ENCODE assay signal across 25 cellular contexts in the genomic region with DNA sequence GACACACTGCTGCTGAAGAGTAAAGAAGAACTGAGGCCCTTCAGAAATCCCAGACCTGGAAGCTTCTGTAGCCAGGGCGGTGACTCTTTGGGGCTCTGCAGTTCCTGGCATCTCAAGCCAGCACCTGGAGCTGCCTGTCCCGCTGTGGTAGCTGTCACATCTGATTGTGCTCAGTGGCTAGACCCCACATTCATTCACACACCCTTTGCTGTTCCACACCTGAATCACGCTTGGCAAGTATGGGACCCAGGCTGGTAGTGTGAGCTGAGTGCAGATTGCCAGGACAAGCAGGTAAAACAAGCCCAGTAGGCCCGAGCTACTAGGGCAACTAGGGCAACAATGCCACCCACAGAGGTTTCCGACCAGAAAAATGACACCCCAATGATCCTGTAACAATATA.
"Had no signal": no experiment of that assay in that cellular context is flagged by ENCODE, and none has a peak within 500 bp of the region (broad histone marks: within the 10 kb centered on the region; RNA-seq: fewer than 3 reads in every experiment).

No MANE protein-coding gene starts in this region.

- H3K4me3 ChIP-seq: coronary artery, gastroesophageal sphincter, heart left ventricle, hepatocyte, lung, psoas muscle, sigmoid colon, testis, tibial artery had no signal

- ATAC-seq: gastroesophageal sphincter; left lobe of liver; natural killer cell; psoas muscle; right cardiac atrium; stimulated activated naive CD8-positive, alpha-beta T cell treated with anti-CD3 and anti-CD28 coated beads, Interleukin-15, Interleukin-2, amounts not matched to agents 100 U/mL and 50 U/mL, for 24 hours had no signal

- H3K79me2 ChIP-seq: hepatocyte had no signal

- H3K27ac Mint-ChIP-seq: memory B cell; natural killer cell; stimulated activated effector memory CD8-positive, alpha-beta T cell treated with anti-CD3 and anti-CD28 coated beads, Interleukin-12 subunit alpha, Interleukin-12 subunit beta, amount 100 ng/mL, for 72 hours; type B pancreatic cell had no signal

- H3K27ac ChIP-seq: coronary artery, gastroesophageal sphincter, heart left ventricle, hepatocyte, neutrophil, psoas muscle, sigmoid colon, testis, tibial artery had no signal

- H3K9me3 Mint-ChIP-seq: memory B cell; natural killer cell; stimulated activated effector memory CD8-positive, alpha-beta T cell treated with anti-CD3 and anti-CD28 coated beads, Interleukin-12 subunit alpha, Interleukin-12 subunit beta, amount 100 ng/mL, for 72 hours; type B pancreatic cell had no signal

- H3K4me1 ChIP-seq: gastroesophageal sphincter, heart left ventricle, psoas muscle, sigmoid colon, testis, tibial artery had no signal

- H3K4me3 Mint-ChIP-seq: memory B cell; natural killer cell; stimulated activated effector memory CD8-positive, alpha-beta T cell treated with anti-CD3 and anti-CD28 coated beads, Interleukin-12 subunit alpha, Interleukin-12 subunit beta, amount 100 ng/mL, for 72 hours; type B pancreatic cell had no signal

- H3K27me3 Mint-ChIP-seq: memory B cell, type B pancreatic cell had no signal

- H3K36me3 Mint-ChIP-seq: memory B cell; natural killer cell; stimulated activated effector memory CD8-positive, alpha-beta T cell treated with anti-CD3 and anti-CD28 coated beads, Interleukin-12 subunit alpha, Interleukin-12 subunit beta, amount 100 ng/mL, for 72 hours; type B pancreatic cell had no signal

- DNase-seq: dermis blood vessel endothelial cell; effector memory CD4-positive, alpha-beta T cell; erythroblast; foreskin fibroblast; heart left ventricle; kidney; natural killer cell; psoas muscle; right cardiac atrium; sigmoid colon; stimulated activated CD4-positive, alpha-beta T cell treated with anti-CD3 and anti-CD28 coated beads, Interleukin-2, amount 100 ng/mL, for 24 hours; stimulated activated CD4-positive, alpha-beta T cell treated with anti-CD3 and anti-CD28 coated beads, Interleukin-4, amount 100 ng/mL, for 24 hours; stimulated activated naive CD8-positive, alpha-beta T cell treated with anti-CD3 and anti-CD28 coated beads, Interleukin-15, Interleukin-2, amounts not matched to agents 100 U/mL and 50 U/mL, for 24 hours; substantia nigra; testis; tibial artery had no signal

- H3K4me1 Mint-ChIP-seq: memory B cell; natural killer cell; stimulated activated effector memory CD8-positive, alpha-beta T cell treated with anti-CD3 and anti-CD28 coated beads, Interleukin-12 subunit alpha, Interleukin-12 subunit beta, amount 100 ng/mL, for 72 hours had no signal

- H3K27me3 ChIP-seq: gastroesophageal sphincter, heart left ventricle, hepatocyte, neutrophil, sigmoid colon, testis, tibial artery had no signal

- H3K9me3 ChIP-seq: gastroesophageal sphincter, heart left ventricle, neutrophil, psoas muscle, sigmoid colon, testis, tibial artery had no signal

- H3K4me2 ChIP-seq: hepatocyte had no signal

- H2AFZ ChIP-seq: hepatocyte had no signal

- H3K36me3 ChIP-seq: gastroesophageal sphincter, heart left ventricle, neutrophil, sigmoid colon, tibial artery had no signal
